ENCODE assay signal across 10 cellular contexts in the genomic region with DNA sequence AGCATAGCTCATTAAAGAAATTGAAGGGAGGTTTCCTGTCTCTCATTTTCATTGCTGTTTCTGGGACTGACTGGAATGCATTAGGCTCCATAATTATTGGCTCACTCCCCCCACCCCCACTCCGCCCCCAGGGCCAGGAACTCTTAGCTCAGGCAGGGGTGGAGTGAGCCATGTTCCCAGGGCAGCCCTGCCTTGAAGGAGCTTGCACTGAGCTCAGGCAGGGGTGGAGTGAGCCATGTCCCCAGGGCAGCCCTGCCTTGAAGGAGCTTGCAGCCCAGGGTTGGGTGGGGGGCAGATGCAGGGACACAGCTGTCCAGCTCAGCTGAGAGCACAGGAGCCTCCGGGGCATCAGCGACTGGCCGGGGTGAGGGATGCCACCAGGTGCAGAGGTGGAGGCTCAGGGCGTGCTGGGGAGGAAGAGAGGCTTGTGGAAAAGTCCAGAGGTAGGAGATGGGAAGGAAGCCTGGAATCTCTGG. TPM values are rescaled to one million over a fixed set of nuclear protein-coding genes. Genes with fewer than 3 reads are reported as not detected.
DNase-seq lines count a peak whose midpoint lies in the region; ATAC-seq and TF ChIP-seq lines count a peak whose summit lies in the region.
"Had no signal": no experiment of that assay in that cellular context is flagged by ENCODE, and none has a peak within 500 bp of the region (broad histone marks: within the 10 kb centered on the region; RNA-seq: fewer than 3 reads in every experiment).

No MANE protein-coding gene starts in this region.

- H3K18ac ChIP-seq in mesenchymal stem cell (ENCODE audit: low read depth in 1 of 2, low read length in 2 of 2) = no peak overlapping the region

- H3K27ac ChIP-seq in mesenchymal stem cell (ENCODE audit: low read length, poor library complexity, severe bottlenecking) (peak overlapping the region; percentile 86), upper lobe of right lung (no peak overlapping the region)

- 92% methylated on average over 5 of the region's 5 CpGs for WGBS in mesenchymal stem cell

- H3K4me2 ChIP-seq in mesenchymal stem cell (ENCODE audit: low read length, poor library complexity, severe bottlenecking) = no peak overlapping the region

- no peak overlapping the region for H2BK15ac ChIP-seq in mesenchymal stem cell (ENCODE audit: low read depth, poor library complexity, severe bottlenecking)

- H3K27ac Mint-ChIP-seq in activated naive CD8-positive, alpha-beta T cell treated with anti-CD3 and anti-CD28 coated beads, Interleukin-2, amount 10 ng/mL, durations not matched to agents 7 days and 5 days = no peak overlapping the region
- H3K27ac Mint-ChIP-seq in activated naive CD8-positive, alpha-beta T cell treated with anti-CD3 and anti-CD28 coated beads for 36 hours = no peak overlapping the region
- H3K27ac Mint-ChIP-seq: T-helper 1 cell treated with Interleukin-12 subunit alpha and Interleukin-12 subunit beta and Interleukin-4 antibody, amounts not matched to agents 30 μg/mL and 1 μg/mL, for 36 hours had no signal

- TF ChIP-seq CTCF in upper lobe of right lung (IDR thresholded peaks at IDR 0.05) = no peak

- H2BK12ac ChIP-seq in mesenchymal stem cell (ENCODE audit: low read length in 2 of 2) = no peak overlapping the region

- no peak overlapping the region for H3K4me3 Mint-ChIP-seq in activated naive CD8-positive, alpha-beta T cell treated with anti-CD3 and anti-CD28 coated beads, Interleukin-2, amount 10 ng/mL, durations not matched to agents 7 days and 5 days
- no peak overlapping the region for H3K4me3 Mint-ChIP-seq in activated naive CD8-positive, alpha-beta T cell treated with anti-CD3 and anti-CD28 coated beads for 36 hours
- H3K4me3 Mint-ChIP-seq: T-helper 1 cell treated with Interleukin-12 subunit alpha and Interleukin-12 subunit beta and Interleukin-4 antibody, amounts not matched to agents 30 μg/mL and 1 μg/mL, for 36 hours had no signal

- H3K27me3 Mint-ChIP-seq in activated naive CD8-positive, alpha-beta T cell treated with anti-CD3 and anti-CD28 coated beads, Interleukin-2, amount 10 ng/mL, durations not matched to agents 7 days and 5 days = no peaks in the 10 kb centered on the region
- H3K27me3 Mint-ChIP-seq in activated naive CD8-positive, alpha-beta T cell treated with anti-CD3 and anti-CD28 coated beads for 36 hours = no peaks in the 10 kb centered on the region

- POLR2A ChIA-PET in activated naive CD8-positive, alpha-beta T cell treated with anti-CD3 and anti-CD28 coated beads, Interleukin-2, amount 10 ng/mL, durations not matched to agents 7 days and 5 days (lab: Charles Lee) = no interaction called here

- no peak overlapping the region for H2BK5ac ChIP-seq in mesenchymal stem cell (ENCODE audit: low read depth, low read length, poor library complexity, severe bottlenecking)

- H4K91ac ChIP-seq in mesenchymal stem cell (ENCODE audit: low read length) = no peak overlapping the region

- H2AK5ac ChIP-seq in mesenchymal stem cell (ENCODE audit: low read length, severe bottlenecking) = peak overlapping the region; percentile 8

- no peak overlapping the region for H3K23ac ChIP-seq in mesenchymal stem cell (ENCODE audit: low read length in 2 of 2)

- H3K4ac ChIP-seq in mesenchymal stem cell (ENCODE audit: low read depth in 1 of 2, low read length in 2 of 2) = no peak overlapping the region

- H3K27me3 ChIP-seq in mesenchymal stem cell (ENCODE audit: control insufficient read depth in 1 of 2, insufficient read depth in 1 of 2, low read length in 2 of 2) (no peaks in the 10 kb centered on the region), upper lobe of right lung (no peaks in the 10 kb centered on the region)

- H3K36me3 ChIP-seq in mesenchymal stem cell (ENCODE audit: control insufficient read depth in 1 of 2, insufficient read depth in 2 of 2, low read depth in 1 of 2, low read length in 2 of 2) (peaks cover 46 to 49% of the 10 kb centered on the region in 2 experiments), upper lobe of right lung (peaks cover 20% of the 10 kb centered on the region)

- H3K14ac ChIP-seq in mesenchymal stem cell (ENCODE audit: low read length in 2 of 2) = no peak overlapping the region

- H3K4me1 ChIP-seq in mesenchymal stem cell (ENCODE audit: control insufficient read depth, insufficient read depth, low read depth, low read length) (peaks cover 52% of the 10 kb centered on the region), upper lobe of right lung (peaks cover 14% of the 10 kb centered on the region)

- peak overlapping the region; percentile 38 for H3K9ac ChIP-seq in mesenchymal stem cell (ENCODE audit: low read length)

- ATAC-seq in activated naive CD8-positive, alpha-beta T cell treated with anti-CD3 and anti-CD28 coated beads, Interleukin-2, amount 10 ng/mL, durations not matched to agents 7 days and 5 days (ENCODE audit: low read depth) = no peak
- ATAC-seq in esophagus mucosa = peak; percentile 43
- peak; percentile 15 for ATAC-seq in upper lobe of right lung
- ATAC-seq in HG02981 (IDR thresholded peaks at IDR 0.05; ENCODE audit: unreplicated experiment) = no peak

- no peak overlapping the region for H2BK120ac ChIP-seq in mesenchymal stem cell (ENCODE audit: low read depth, low read length)

- H3K9me3 ChIP-seq in mesenchymal stem cell (ENCODE audit: control insufficient read depth, low read length) (no peaks in the 10 kb centered on the region), upper lobe of right lung (no peaks in the 10 kb centered on the region)

- peak overlapping the region in 1 of 2 experiments; percentile 13 for H3K4me3 ChIP-seq in mesenchymal stem cell (ENCODE audit: insufficient read depth in 1 of 2, low read depth in 1 of 2, low read length in 2 of 2)
- H3K4me3 ChIP-seq in upper lobe of right lung = no peak overlapping the region

- H3K9me3 Mint-ChIP-seq in activated naive CD8-positive, alpha-beta T cell treated with anti-CD3 and anti-CD28 coated beads, Interleukin-2, amount 10 ng/mL, durations not matched to agents 7 days and 5 days = peaks cover 6% of the 10 kb centered on the region
- peaks cover 3% of the 10 kb centered on the region for H3K9me3 Mint-ChIP-seq in activated naive CD8-positive, alpha-beta T cell treated with anti-CD3 and anti-CD28 coated beads for 36 hours

- intact Hi-C loops in upper lobe of right lung (cut with DNase I) = no loop called here

- H4K8ac ChIP-seq in mesenchymal stem cell (ENCODE audit: low read length) = peak overlapping the region; percentile 16

- H2AFZ ChIP-seq in mesenchymal stem cell (ENCODE audit: low read depth, low read length) = no peak overlapping the region

- peaks cover 2% of the 10 kb centered on the region for H3K4me1 Mint-ChIP-seq in activated naive CD8-positive, alpha-beta T cell treated with anti-CD3 and anti-CD28 coated beads, Interleukin-2, amount 10 ng/mL, durations not matched to agents 7 days and 5 days
- no peaks in the 10 kb centered on the region for H3K4me1 Mint-ChIP-seq in activated naive CD8-positive, alpha-beta T cell treated with anti-CD3 and anti-CD28 coated beads for 36 hours

- peaks cover 7% of the 10 kb centered on the region for H3K79me1 ChIP-seq in mesenchymal stem cell (replicated peaks; ENCODE audit: low read length, poor library complexity, severe bottlenecking)

- peak; percentile 13 for DNase-seq in activated naive CD8-positive, alpha-beta T cell treated with anti-CD3 and anti-CD28 coated beads, Interleukin-2, amount 10 ng/mL, durations not matched to agents 7 days and 5 days
- no peak for DNase-seq in activated naive CD8-positive, alpha-beta T cell treated with anti-CD3 and anti-CD28 coated beads for 36 hours
- peak; percentile 17 for DNase-seq in mesenchymal stem cell
- peak; percentile 54 for DNase-seq in upper lobe of right lung
- no peak for DNase-seq in ureter (ENCODE audit: low spot score)
- DNase-seq in NCI-H2107 (lab: John Stamatoyannopoulos, UW) = no peak
- DNase-seq: effector CD4-positive, alpha-beta T cell had no signal

- peaks cover 17% of the 10 kb centered on the region for H3K36me3 Mint-ChIP-seq in activated naive CD8-positive, alpha-beta T cell treated with anti-CD3 and anti-CD28 coated beads, Interleukin-2, amount 10 ng/mL, durations not matched to agents 7 days and 5 days
- H3K36me3 Mint-ChIP-seq in activated naive CD8-positive, alpha-beta T cell treated with anti-CD3 and anti-CD28 coated beads for 36 hours = peaks cover 9% of the 10 kb centered on the region

RNA-seq across cellular contexts. Expression of gene TFDP1, which starts 39.1 kb away (rescaled TPM):
- 100 to 1,000 TPM; 103 to 117 TPM for total RNA-seq in activated naive CD8-positive, alpha-beta T cell treated with anti-CD3 and anti-CD28 coated beads, Interleukin-2, amount 10 ng/mL, durations not matched to agents 7 days and 5 days
- total RNA-seq in activated naive CD8-positive, alpha-beta T cell treated with anti-CD3 and anti-CD28 coated beads for 36 hours = 100 to 1,000 TPM; 242 to 250 TPM
- total RNA-seq in esophagus mucosa (82.2 TPM), upper lobe of right lung (42.3 TPM), ureter (54.9 TPM)
- 60.2 TPM for polyA plus RNA-seq in mesenchymal stem cell (2013, experiment 1 of 2)
- polyA plus RNA-seq in mesenchymal stem cell (2013, experiment 2 of 2) = 62.5 TPM

RNA-seq across cellular contexts. Expression of gene DCUN1D2, which starts 55.0 kb away (rescaled TPM):
- 10 to 100 TPM; 25.4 to 26.3 TPM for total RNA-seq in activated naive CD8-positive, alpha-beta T cell treated with anti-CD3 and anti-CD28 coated beads, Interleukin-2, amount 10 ng/mL, durations not matched to agents 7 days and 5 days
- total RNA-seq in activated naive CD8-positive, alpha-beta T cell treated with anti-CD3 and anti-CD28 coated beads for 36 hours = 10 to 100 TPM; 11.0 to 13.9 TPM
- total RNA-seq in esophagus mucosa = 8.4 TPM
- polyA plus RNA-seq in mesenchymal stem cell (2013, experiment 1 of 2) = 7.1 TPM
- 6.5 TPM for polyA plus RNA-seq in mesenchymal stem cell (2013, experiment 2 of 2)
- 24.6 TPM for total RNA-seq in upper lobe of right lung
- 20.6 TPM for total RNA-seq in ureter

Comparison
In these comparisons a context has a peak if more than half of its experiments do, and no peak if none do; other contexts are left out.
1. DNase-seq: peak in activated naive CD8-positive, alpha-beta T cell treated with anti-CD3 and anti-CD28 coated beads, Interleukin-2, amount 10 ng/mL, durations not matched to agents 7 days and 5 days (single experiment), mesenchymal stem cell (single experiment) and upper lobe of right lung (single experiment); none in activated naive CD8-positive, alpha-beta T cell treated with anti-CD3 and anti-CD28 coated beads for 36 hours (single experiment), ureter (single experiment) and NCI-H2107 (single experiment).
2. ATAC-seq: peak in esophagus mucosa (single experiment) and upper lobe of right lung (single experiment); none in activated naive CD8-positive, alpha-beta T cell treated with anti-CD3 and anti-CD28 coated beads, Interleukin-2, amount 10 ng/mL, durations not matched to agents 7 days and 5 days (single experiment) and HG02981 (single experiment).